In genomic region chr9:129836342-129837007, GRCh38 we compare ENCODE assay signal across 8 cellular contexts. TPM values are rescaled to one million over a fixed set of nuclear protein-coding genes. Genes with fewer than 3 reads are reported as not detected.
DNase-seq lines count a peak whose midpoint lies in the region; TF ChIP-seq lines count a peak whose summit lies in the region.

No MANE protein-coding gene starts in this region.

- peak overlapping the region; percentile 95 for H3K4me3 ChIP-seq in HUES6 (ENCODE audit: low read depth, low read length)
- H3K4me3 ChIP-seq in esophagus muscularis mucosa: peak overlapping the region; percentile 90 to 98 (median 94)
- H3K4me3 ChIP-seq in retinal pigment epithelial cell (ENCODE audit: low read length): peak overlapping the region; percentile 96

- H3K36me3 ChIP-seq in HUES6 (ENCODE audit: control insufficient read depth, insufficient read depth, low read length) (peaks cover 18% of the 10 kb centered on the region), esophagus muscularis mucosa (peaks cover 6 to 19% (median 15%) of the 10 kb centered on the region in 4 donors)

- WGBS in esophagus muscularis mucosa: 25% methylated on average over 16 of the region's 16 CpGs

- H3K27me3 ChIP-seq in HUES6 (ENCODE audit: control insufficient read depth, insufficient read depth, low read length) (no peaks in the 10 kb centered on the region), esophagus muscularis mucosa (no peaks in the 10 kb centered on the region)

- POLR2A ChIA-PET in GM10248 (lab: Yijun Ruan, JAX): no interaction called here

- no peaks in the 10 kb centered on the region for H3K9me3 ChIP-seq in HUES6 (ENCODE audit: control insufficient read depth, insufficient read depth, low read depth, low read length)
- H3K9me3 ChIP-seq in esophagus muscularis mucosa: no peaks in the 10 kb centered on the region

- intact Hi-C loops in esophagus muscularis mucosa (cut with DNase I) (no loop called here), posterior vena cava (cut with DNase I) (no loop called here)

- DNase-seq in activated CD4-positive, alpha-beta T cell treated with anti-CD3 and anti-CD28 coated beads for 48 hours: peak; percentile 59
- DNase-seq in esophagus muscularis mucosa (ENCODE audit: extremely low spot score) (no peak), retinal pigment epithelial cell (ENCODE audit: low read depth) (no peak), NCI-H524 (lab: John Stamatoyannopoulos, UW) (no peak), islet precursor cell (no peak), posterior vena cava (ENCODE audit: low spot score) (no peak), GM10248 (ENCODE audit: extremely low spot score) (no peak)

- H3K4me1 ChIP-seq in HUES6 (ENCODE audit: control insufficient read depth, insufficient read depth, low read length) (peaks cover 38% of the 10 kb centered on the region), esophagus muscularis mucosa (peaks cover 26 to 62% (median 55%) of the 10 kb centered on the region in 4 donors)

- TF ChIP-seq POLR2A in esophagus muscularis mucosa (IDR thresholded peaks at IDR 0.05; ENCODE audit: low read depth): no peak

- peak overlapping the region; percentile 66 for H3K9ac ChIP-seq in HUES6 (ENCODE audit: low read length)

- TF ChIP-seq EP300 in esophagus muscularis mucosa (IDR thresholded peaks at IDR 0.05): no peak

- CTCF ChIA-PET in GM10248 (lab: Yijun Ruan, JAX): interaction anchor here (1.1 kb wide), 1 partner anchor 12 kb away, joined by 3 read pairs; no protein-coding TSS in a partner anchor

- TF ChIP-seq CTCF in esophagus muscularis mucosa (IDR thresholded peaks at IDR 0.05): no peak
- no peak for TF ChIP-seq CTCF in retinal pigment epithelial cell (conservative IDR thresholded peaks at IDR 0.05; ENCODE audit: low read depth, low read length)
- TF ChIP-seq CTCF in GM10248 (IDR thresholded peaks at IDR 0.05; ENCODE audit: control extremely low read depth, extremely low read depth, low read depth, missing control alignments): no peak

- H3K27ac ChIP-seq in HUES6 (ENCODE audit: low read depth, low read length): no peak overlapping the region
- peak overlapping the region; percentile 92 to 98 (median 97) for H3K27ac ChIP-seq in esophagus muscularis mucosa (replicated peaks in 1 of 4)

RNA-seq across cellular contexts. Expression of gene USP20, which starts 1.2 kb away (rescaled TPM):
- total RNA-seq in esophagus muscularis mucosa: 10 to 100 TPM; 31.1 to 45.3 (median 38.7) TPM
- 10 to 100 TPM; 25.8 to 26.0 TPM for total RNA-seq in posterior vena cava

RNA-seq across cellular contexts. Expression of gene C9orf78, which starts 1.4 kb away (rescaled TPM):
- total RNA-seq in esophagus muscularis mucosa (100 to 1,000 TPM in 1 of 4 donors, 10 to 100 TPM in 3; 47.3 to 139 (median 62.6) TPM), posterior vena cava (10 to 100 TPM; 31.3 to 40.0 TPM)

RNA-seq across cellular contexts. Expression of gene TOR1A, which starts 12.5 kb away (rescaled TPM):
- total RNA-seq in esophagus muscularis mucosa (10 to 100 TPM; 29.7 to 46.4 (median 34.4) TPM), posterior vena cava (10 to 100 TPM; 24.0 to 26.1 TPM)

RNA-seq across cellular contexts. Expression of gene TOR1B, which starts 33.5 kb away (rescaled TPM):
- total RNA-seq in esophagus muscularis mucosa: 10 to 100 TPM; 24.5 to 29.0 (median 26.0) TPM
- 10 to 100 TPM; 16.9 to 17.5 TPM for total RNA-seq in posterior vena cava
